Comparison of ENCODE assay signal across 1 cellular context in genomic region chr10:100373298-100374136, GRCh38.
TF ChIP-seq lines count a peak whose summit lies in the region.

No MANE protein-coding gene starts in this region.

TF ChIP-seq in neural cell, 6 proteins besides CTCF, POLR2A, EP300 and RAD21 (continued from another document):
- peak; percentile 74 for TF ChIP-seq REST (IDR thresholded peaks at IDR 0.05; ENCODE audit: borderline replicate concordance)
- TF ChIP-seq TAF1 (IDR thresholded peaks at IDR 0.05; ENCODE audit: low read depth), result peak; percentile 83
- peak; percentile 51 for TF ChIP-seq POLR2AphosphoS5 (IDR thresholded peaks at IDR 0.05)
